ENCODE assay signal across 19 cellular contexts in the genomic region with DNA sequence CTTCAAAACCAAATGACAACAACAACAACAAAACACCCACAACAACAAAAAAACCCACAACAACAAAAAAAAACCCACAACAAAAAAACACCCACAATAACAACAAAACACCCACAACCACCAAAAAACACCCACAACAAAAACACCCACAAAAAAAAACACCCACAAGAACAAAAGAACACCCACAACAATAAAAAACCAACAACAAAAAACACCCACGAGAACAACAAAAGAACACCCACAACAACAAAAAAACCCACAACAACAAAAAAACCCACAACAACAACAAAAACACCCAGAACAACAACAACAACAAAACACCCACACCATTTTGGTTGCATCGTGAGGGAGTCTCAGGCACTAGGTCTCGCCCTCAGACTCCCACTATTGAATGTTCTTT.
DNase-seq lines count a peak whose midpoint lies in the region; ATAC-seq, FAIRE-seq and TF ChIP-seq lines count a peak whose summit lies in the region.
"Had no signal": no experiment of that assay in that cellular context is flagged by ENCODE, and none has a peak within 500 bp of the region (broad histone marks: within the 10 kb centered on the region; RNA-seq: fewer than 3 reads in every experiment).

No MANE protein-coding gene starts in this region.

- H3K4me2 ChIP-seq in HepG2 (ENCODE audit: low read depth, low read length) (no peak overlapping the region), PC-3 (ENCODE audit: low read length) (no peak overlapping the region)

- ATAC-seq in HepG2 = no peak
- ATAC-seq in right lobe of liver = no peak
- ATAC-seq in PC-3 = no peak
- ATAC-seq in stimulated activated effector memory CD8-positive, alpha-beta T cell treated with anti-CD3 and anti-CD28 coated beads, Interleukin-12 subunit alpha, Interleukin-12 subunit beta, amount 100 ng/mL, for 72 hours = no peak
- ATAC-seq in GM18907 (IDR thresholded peaks at IDR 0.05; ENCODE audit: unreplicated experiment) = no peak
- ATAC-seq in HG03139 (IDR thresholded peaks at IDR 0.05; ENCODE audit: unreplicated experiment) = no peak

- TF ChIP-seq CTCF in HepG2 (CRISPR knock-in tag; IDR thresholded peaks at IDR 0.05) = no peak
- no peak for TF ChIP-seq CTCF in right lobe of liver (IDR thresholded peaks at IDR 0.05)
- no peak for TF ChIP-seq CTCF in PC-3 (conservative IDR thresholded peaks at IDR 0.05; ENCODE audit: low read depth, low read length)
- no peak for TF ChIP-seq CTCF in endodermal cell (conservative IDR thresholded peaks at IDR 0.05)
- no peak for TF ChIP-seq CTCF in type B pancreatic cell (conservative IDR thresholded peaks at IDR 0.05)

- H2AFZ ChIP-seq in HepG2 (ENCODE audit: low read length) = no peak overlapping the region
- no peak overlapping the region for H2AFZ ChIP-seq in PC-3 (ENCODE audit: low read length)

- no peaks in the 10 kb centered on the region for H3K9me2 ChIP-seq in PC-3 (replicated peaks; ENCODE audit: low read length)

- no peak for TF ChIP-seq POLR2A in HepG2 (IDR thresholded peaks at IDR 0.05; ENCODE audit: insufficient read depth in 1 of 2, low read depth in 2 of 2, low read length in 2 of 2)
- TF ChIP-seq POLR2A in right lobe of liver (IDR thresholded peaks at IDR 0.05) = no peak

- H3K36me3 Mint-ChIP-seq in endodermal cell (ENCODE audit: low read depth) = no peaks in the 10 kb centered on the region
- H3K36me3 Mint-ChIP-seq in stimulated activated effector memory CD8-positive, alpha-beta T cell treated with anti-CD3 and anti-CD28 coated beads, Interleukin-12 subunit alpha, Interleukin-12 subunit beta, amount 100 ng/mL, for 72 hours = peaks cover 6% of the 10 kb centered on the region
- no peaks in the 10 kb centered on the region for H3K36me3 Mint-ChIP-seq in type B pancreatic cell
- H3K36me3 Mint-ChIP-seq: CD4-positive, alpha-beta memory T cell had no signal

- no peaks in the 10 kb centered on the region for H3F3A ChIP-seq in PC-3 (ENCODE audit: low read length, unreplicated experiment)

- H3K27me3 ChIP-seq in HepG2 (ENCODE audit: control insufficient read depth in 1 of 2, insufficient read depth in 2 of 2, low read length in 2 of 2) (peaks cover 1 to 9% of the 10 kb centered on the region in 2 experiments; a peak in 4 of 5 replicates), right lobe of liver (no peaks in the 10 kb centered on the region), PC-3 (ENCODE audit: low read length) (no peaks in the 10 kb centered on the region), endodermal cell (ENCODE audit: control insufficient read depth, insufficient read depth, low read length, poor library complexity, severe bottlenecking) (no peaks in the 10 kb centered on the region)

- H3K36me3 ChIP-seq in HepG2 (replicated peaks in 1 of 2; ENCODE audit: control insufficient read depth in 1 of 2, insufficient read depth in 2 of 2, low read length in 2 of 2) (no peaks in the 10 kb centered on the region), right lobe of liver (no peaks in the 10 kb centered on the region), PC-3 (ENCODE audit: low read depth, low read length) (no peaks in the 10 kb centered on the region), endodermal cell (ENCODE audit: control insufficient read depth, insufficient read depth, low read length) (no peaks in the 10 kb centered on the region)

- in situ Hi-C loops in HepG2 (cut with HindIII; ENCODE audit: extremely low pct_ligation_motif_present, low pct_unique_long_range_greater_than_20kb) = loop anchor here (10.0 kb wide), 1 partner anchor 635 kb away; a partner anchor contains a TSS

- BruUV-seq in HepG2 (replicated peaks; lab: Mats Ljungman, UMichigan) = no TSS peak
- no TSS peak for BruUV-seq in PC-3 (replicated peaks; lab: Mats Ljungman, UMichigan)

- H3K27ac ChIP-seq in HepG2 (ENCODE audit: extremely low read length, insufficient read depth, low read length) (no peak overlapping the region), right lobe of liver (no peak overlapping the region), PC-3 (ENCODE audit: low read length) (0 out of 2 replicates have a peak overlapping the region, but pooled peaks have one; percentile 16), endodermal cell (ENCODE audit: low read depth, low read length) (no peak overlapping the region)
- H3K27ac ChIP-seq: C4-2B had no signal

- WGBS in HepG2 (ENCODE audit: low lambda C conversion rate) = 60% methylated on average over 3 of the region's 3 CpGs
- 64% methylated on average over 3 of the region's 3 CpGs for WGBS in right lobe of liver (ENCODE audit: insufficient coverage, low coverage, low lambda C conversion rate, missing lambda C conversion rate)
- 79 to 95% methylated on average over 2 to 3 of the region's 3 CpGs for WGBS in endodermal cell (ENCODE audit: insufficient coverage in 1 of 2, insufficient read length in 1 of 2), 2 experiments

- POLR2A ChIA-PET in HepG2 (lab: Yijun Ruan, JAX) = no interaction called here
- POLR2A ChIA-PET in PC-3 (lab: Charles Lee; ENCODE audit: unreplicated experiment) = no interaction called here

- H3K27me3 Mint-ChIP-seq in endodermal cell (ENCODE audit: insufficient read depth) (peaks cover 5% of the 10 kb centered on the region), type B pancreatic cell (peaks cover 12% of the 10 kb centered on the region)

- TF ChIP-seq RAD21 in HepG2 (CRISPR knock-in tag; IDR thresholded peaks at IDR 0.05) = no peak

- intact Hi-C loops in HepG2 (cut with micrococcal nuclease; ENCODE audit: unreplicated experiment) (no loop called here), right lobe of liver (cut with DNase I) (no loop called here), PC-3 (cut with micrococcal nuclease) (no loop called here)

- no peak for TF ChIP-seq EP300 in HepG2 (IDR thresholded peaks at IDR 0.05; ENCODE audit: low read depth in 2 of 2, low read length in 2 of 2)
- no peak for TF ChIP-seq EP300 in HepG2 (CRISPR knock-in tag; IDR thresholded peaks at IDR 0.05; ENCODE audit: borderline replicate concordance)

- H3K9ac ChIP-seq in HepG2 (ENCODE audit: insufficient read depth, low read depth, low read length) (no peak overlapping the region), PC-3 (ENCODE audit: low read length) (no peak overlapping the region), endodermal cell (ENCODE audit: extremely low read depth, low read length, poor library complexity, severe bottlenecking) (no peak overlapping the region)

- CTCF ChIA-PET in HepG2 (lab: Yijun Ruan, JAX; ENCODE audit: low intra/inter-chr PET ratio, low total read pairs) = no interaction called here
- CTCF ChIA-PET in PC-3 (lab: Charles Lee) = no interaction called here

- H4K20me1 ChIP-seq in HepG2 (ENCODE audit: insufficient read depth, low read length) (no peaks in the 10 kb centered on the region), PC-3 (ENCODE audit: low read length) (no peaks in the 10 kb centered on the region)

- H3K4me1 ChIP-seq in HepG2 (ENCODE audit: insufficient read depth, low read length) (0 out of 2 replicates have a peak, but pooled peaks cover 7% of the 10 kb centered on the region), right lobe of liver (no peaks in the 10 kb centered on the region), PC-3 (ENCODE audit: insufficient read depth, low read length) (peaks cover 17% of the 10 kb centered on the region), endodermal cell (ENCODE audit: control insufficient read depth, insufficient read depth, low read length) (no peaks in the 10 kb centered on the region)

- H3K27ac Mint-ChIP-seq in endodermal cell (peak overlapping the region; percentile 7), type B pancreatic cell (no peak overlapping the region)
- peak overlapping the region; percentile 65 for H3K27ac Mint-ChIP-seq in stimulated activated effector memory CD8-positive, alpha-beta T cell treated with anti-CD3 and anti-CD28 coated beads, Interleukin-12 subunit alpha, Interleukin-12 subunit beta, amount 100 ng/mL, for 72 hours
- H3K27ac Mint-ChIP-seq: B cell, HFFc6 had no signal

- no peak for FAIRE-seq in HepG2 (lab: Jason Lieb, UNC)
- FAIRE-seq: G401.6, GM12891 had no signal

- H3K79me2 ChIP-seq in HepG2 (ENCODE audit: insufficient read depth, low read length) (no peaks in the 10 kb centered on the region), PC-3 (ENCODE audit: low read length) (no peaks in the 10 kb centered on the region)

- H3K4me1 Mint-ChIP-seq in endodermal cell = peaks cover 13% of the 10 kb centered on the region
- H3K4me1 Mint-ChIP-seq in stimulated activated effector memory CD8-positive, alpha-beta T cell treated with anti-CD3 and anti-CD28 coated beads, Interleukin-12 subunit alpha, Interleukin-12 subunit beta, amount 100 ng/mL, for 72 hours = peaks cover 13% of the 10 kb centered on the region
- peaks cover 14% of the 10 kb centered on the region for H3K4me1 Mint-ChIP-seq in type B pancreatic cell (ENCODE audit: unreplicated experiment)
- H3K4me1 Mint-ChIP-seq: B cell had no signal

- H3K4me3 ChIP-seq in HepG2 (replicated peaks in 1 of 3; ENCODE audit: insufficient read depth in 1 of 3, low read depth in 2 of 3, low read length in 3 of 3) (no peak overlapping the region), right lobe of liver (no peak overlapping the region), PC-3 (ENCODE audit: low read length) (no peak overlapping the region), endodermal cell (ENCODE audit: low read length) (no peak overlapping the region)

- no peak overlapping the region for H3K4me3 Mint-ChIP-seq in endodermal cell
- H3K4me3 Mint-ChIP-seq in stimulated activated effector memory CD8-positive, alpha-beta T cell treated with anti-CD3 and anti-CD28 coated beads, Interleukin-12 subunit alpha, Interleukin-12 subunit beta, amount 100 ng/mL, for 72 hours = no peak overlapping the region
- no peak overlapping the region for H3K4me3 Mint-ChIP-seq in type B pancreatic cell
- H3K4me3 Mint-ChIP-seq: B cell; CD4-positive, alpha-beta memory T cell; H9; HFFc6 had no signal

- DNase-seq in HepG2 (ENCODE audit: low spot score) = no peak
- DNase-seq in right lobe of liver = no peak
- no peak for DNase-seq in PC-3
- DNase-seq in endodermal cell = no peak
- DNase-seq in stimulated activated effector memory CD8-positive, alpha-beta T cell treated with anti-CD3 and anti-CD28 coated beads, Interleukin-12 subunit alpha, Interleukin-12 subunit beta, amount 100 ng/mL, for 72 hours (ENCODE audit: low spot score in 2 of 2) = no peak
- DNase-seq in type B pancreatic cell (ENCODE audit: extremely low spot score, unreplicated experiment) = no peak
- DNase-seq: ACHN; CD4-positive, alpha-beta memory T cell; DMS79 treated with DMSO at 0.1 percent for 48 hours; EL; GOT3; H9; HFFc6 had no signal

- peaks cover 3% of the 10 kb centered on the region for H3K9me3 Mint-ChIP-seq in endodermal cell
- H3K9me3 Mint-ChIP-seq in stimulated activated effector memory CD8-positive, alpha-beta T cell treated with anti-CD3 and anti-CD28 coated beads, Interleukin-12 subunit alpha, Interleukin-12 subunit beta, amount 100 ng/mL, for 72 hours = peaks cover 4% of the 10 kb centered on the region
- no peaks in the 10 kb centered on the region for H3K9me3 Mint-ChIP-seq in type B pancreatic cell
- H3K9me3 Mint-ChIP-seq: CD4-positive, alpha-beta memory T cell; H9; HFFc6 had no signal

- no peaks in the 10 kb centered on the region for H3K9me3 ChIP-seq in HepG2 (ENCODE audit: low read length)
- no peaks in the 10 kb centered on the region for H3K9me3 ChIP-seq in right lobe of liver
- H3K9me3 ChIP-seq in PC-3 (ENCODE audit: low read length) = no peaks in the 10 kb centered on the region
- no peaks in the 10 kb centered on the region for H3K9me3 ChIP-seq in endodermal cell (ENCODE audit: control insufficient read depth, low read length)
